In genomic region chr15:94272251-94272898, GRCh38 we compare ENCODE assay signal across 11 cellular contexts. TPM values are rescaled to one million over a fixed set of nuclear protein-coding genes. Genes with fewer than 3 reads are reported as not detected.
DNase-seq lines count a peak whose midpoint lies in the region; ATAC-seq and TF ChIP-seq lines count a peak whose summit lies in the region.
"Had no signal": no experiment of that assay in that cellular context is flagged by ENCODE, and none has a peak within 500 bp of the region (broad histone marks: within the 10 kb centered on the region; RNA-seq: fewer than 3 reads in every experiment).

No MANE protein-coding gene starts in this region.

- TF ChIP-seq CTCF in OCI-LY1 (IDR thresholded peaks at IDR 0.05; ENCODE audit: low read length) = no peak

- POLR2A ChIA-PET in CD4-positive, alpha-beta memory T cell (lab: Charles Lee; ENCODE audit: partially characterized antibody) = no interaction called here

- no peak overlapping the region for H3K4me3 Mint-ChIP-seq in CD4-positive, alpha-beta memory T cell

- H3K4me3 ChIP-seq in CD4-positive, alpha-beta memory T cell (ENCODE audit: low read length in 2 of 2) = no peak overlapping the region
- no peak overlapping the region for H3K4me3 ChIP-seq in OCI-LY1 (ENCODE audit: low read depth, low read length, poor library complexity, severe bottlenecking)
- H3K4me3 ChIP-seq: gastrocnemius medialis had no signal

- intact Hi-C loops in CD4-positive, alpha-beta memory T cell (cut with micrococcal nuclease) = no loop called here

- peak; percentile 73 for ATAC-seq in GM19397 (IDR thresholded peaks at IDR 0.05; ENCODE audit: unreplicated experiment)
- ATAC-seq in HG03045 (IDR thresholded peaks at IDR 0.05; ENCODE audit: unreplicated experiment) = peak; percentile 76
- ATAC-seq: gastrocnemius medialis had no signal

- peaks cover 0 to 2% (median 0%) of the 10 kb centered on the region in 8 donors for H3K9me3 Mint-ChIP-seq in CD4-positive, alpha-beta memory T cell

- H3K27ac Mint-ChIP-seq in CD4-positive, alpha-beta memory T cell = no peak overlapping the region

- H3F3A ChIP-seq in OCI-LY1 (ENCODE audit: insufficient read depth, low read length) = no peaks in the 10 kb centered on the region

- CTCF ChIA-PET in CD4-positive, alpha-beta memory T cell (lab: Charles Lee; ENCODE audit: partially characterized antibody) = no interaction called here

- H3K36me3 Mint-ChIP-seq in CD4-positive, alpha-beta memory T cell = peaks cover 0 to 4% of the 10 kb centered on the region in 2 donors

- no peaks in the 10 kb centered on the region for H3K9me3 ChIP-seq in CD4-positive, alpha-beta memory T cell (ENCODE audit: control insufficient read depth in 1 of 2, low read length in 2 of 2)
- no peaks in the 10 kb centered on the region for H3K9me3 ChIP-seq in OCI-LY1 (ENCODE audit: low read length)
- H3K9me3 ChIP-seq: gastrocnemius medialis had no signal

- H2AFZ ChIP-seq in OCI-LY1 (ENCODE audit: low read length) = no peak overlapping the region

- H3K4me1 ChIP-seq in CD4-positive, alpha-beta memory T cell (ENCODE audit: insufficient read depth, low read length) = peaks cover 21% of the 10 kb centered on the region
- H3K4me1 ChIP-seq in OCI-LY1 (ENCODE audit: insufficient read depth, low read length, severe bottlenecking) = peaks cover 53% of the 10 kb centered on the region
- H3K4me1 ChIP-seq: gastrocnemius medialis had no signal

- H3K4me2 ChIP-seq in OCI-LY1 (ENCODE audit: low read length) = peak overlapping the region; percentile 43; the same call in 1 of the 2 replicates

- DNase-seq in CD4-positive, alpha-beta memory T cell = peak in 4 of 5 donors; percentile 5 to 20 (median 12)
- DNase-seq in NCI-H2171 treated with DMSO at 0.1 percent for 48 hours (lab: John Stamatoyannopoulos, UW) = no peak
- DNase-seq in SK-N-DZ (ENCODE audit: low spot score) = no peak
- DNase-seq in cerebellar cortex (ENCODE audit: low spot score) = no peak
- no peak for DNase-seq in NCI-H1417 (lab: John Stamatoyannopoulos, UW)
- DNase-seq: gastrocnemius medialis, NCI-H2029 had no signal

- no peaks in the 10 kb centered on the region for H3K27me3 ChIP-seq in CD4-positive, alpha-beta memory T cell (ENCODE audit: insufficient read depth, low read length)
- H3K27me3 ChIP-seq in OCI-LY1 (ENCODE audit: insufficient read depth, low read length) = no peaks in the 10 kb centered on the region
- H3K27me3 ChIP-seq: gastrocnemius medialis had no signal

- H4K20me1 ChIP-seq in OCI-LY1 (ENCODE audit: insufficient read depth, low read length) = no peaks in the 10 kb centered on the region

- no peaks in the 10 kb centered on the region for H3K9me2 ChIP-seq in OCI-LY1 (ENCODE audit: low read depth, low read length)

- no peak overlapping the region for H3K27ac ChIP-seq in CD4-positive, alpha-beta memory T cell (ENCODE audit: low read depth, low read length)
- peak overlapping the region; percentile 56 for H3K27ac ChIP-seq in OCI-LY1 (ENCODE audit: low read depth, low read length, poor library complexity, severe bottlenecking)
- H3K27ac ChIP-seq: gastrocnemius medialis had no signal

- no peaks in the 10 kb centered on the region for H3K36me3 ChIP-seq in CD4-positive, alpha-beta memory T cell (ENCODE audit: insufficient read depth, low read length)
- peaks cover under 1% of the 10 kb centered on the region; the same call in 1 of the 2 replicates for H3K36me3 ChIP-seq in OCI-LY1 (ENCODE audit: insufficient read depth, low read length)
- H3K36me3 ChIP-seq: gastrocnemius medialis had no signal

- H3K79me2 ChIP-seq in OCI-LY1 (ENCODE audit: insufficient read depth, low read length) = peaks cover 41% of the 10 kb centered on the region

- H3K9ac ChIP-seq in OCI-LY1 (ENCODE audit: low read length) = peak overlapping the region; percentile 8; the same call in 1 of the 2 replicates

- H3K4me1 Mint-ChIP-seq in CD4-positive, alpha-beta memory T cell = peaks cover 1 to 14% (median 4%) of the 10 kb centered on the region in 4 donors

- H3K27me3 Mint-ChIP-seq in CD4-positive, alpha-beta memory T cell = no peaks in the 10 kb centered on the region

RNA-seq across cellular contexts. Expression of gene MCTP2, which starts 41.0 kb away (rescaled TPM):
- 10 to 100 TPM; 18.3 to 19.6 TPM for total RNA-seq in CD4-positive, alpha-beta memory T cell
- 1 to 10 TPM; 2.0 to 5.2 TPM for polyA plus RNA-seq in CD4-positive, alpha-beta memory T cell
- 0.01 TPM in 1 of 2 replicates, not detected in the other for polyA plus RNA-seq in SK-N-DZ (2014; cell fraction: cytosol; rRNA removed)
- 0.21 TPM in 1 of 2 replicates, not detected in the other for polyA plus RNA-seq in SK-N-DZ (2014; cell fraction: nucleus; rRNA removed)
- total RNA-seq: myocyte had no signal

Comparison
In these comparisons a context has a peak if more than half of its experiments do, and no peak if none do; other contexts are left out.
1. DNase-seq: peak in CD4-positive, alpha-beta memory T cell (4 of 5); none in NCI-H2171 treated with DMSO at 0.1 percent for 48 hours (single experiment), SK-N-DZ (single experiment), cerebellar cortex (single experiment) and NCI-H1417 (0 of 3).